In genomic region chr2:38129410-38129809, GRCh38 we compare ENCODE assay signal across 1 cellular context.
TF ChIP-seq lines count a peak whose summit lies in the region.

No MANE protein-coding gene starts in this region.

TF ChIP-seq in GM12878, 131 proteins besides CTCF, POLR2A, EP300 and RAD21 (continued from another document):
- TF ChIP-seq CUX1 (IDR thresholded peaks at IDR 0.05; ENCODE audit: insufficient replicate concordance, low read depth, low read length) = no peak
- no peak for TF ChIP-seq ATF7 (IDR thresholded peaks at IDR 0.05; ENCODE audit: low read depth)
- no peak for TF ChIP-seq ZBTB33 (IDR thresholded peaks at IDR 0.05)
- TF ChIP-seq TBL1XR1 (IDR thresholded peaks at IDR 0.05; ENCODE audit: low read depth, low read length) = no peak
- no peak for TF ChIP-seq MEF2B (IDR thresholded peaks at IDR 0.05; ENCODE audit: partially characterized antibody, poor library complexity, severe bottlenecking)
- no peak for TF ChIP-seq HDGF (IDR thresholded peaks at IDR 0.05)
- TF ChIP-seq SPI1 (IDR thresholded peaks at IDR 0.05; ENCODE audit: borderline replicate concordance, insufficient read depth, low read depth, low read length) = no peak
